8 cellular contexts compared by ENCODE assay signal in the genomic region with DNA sequence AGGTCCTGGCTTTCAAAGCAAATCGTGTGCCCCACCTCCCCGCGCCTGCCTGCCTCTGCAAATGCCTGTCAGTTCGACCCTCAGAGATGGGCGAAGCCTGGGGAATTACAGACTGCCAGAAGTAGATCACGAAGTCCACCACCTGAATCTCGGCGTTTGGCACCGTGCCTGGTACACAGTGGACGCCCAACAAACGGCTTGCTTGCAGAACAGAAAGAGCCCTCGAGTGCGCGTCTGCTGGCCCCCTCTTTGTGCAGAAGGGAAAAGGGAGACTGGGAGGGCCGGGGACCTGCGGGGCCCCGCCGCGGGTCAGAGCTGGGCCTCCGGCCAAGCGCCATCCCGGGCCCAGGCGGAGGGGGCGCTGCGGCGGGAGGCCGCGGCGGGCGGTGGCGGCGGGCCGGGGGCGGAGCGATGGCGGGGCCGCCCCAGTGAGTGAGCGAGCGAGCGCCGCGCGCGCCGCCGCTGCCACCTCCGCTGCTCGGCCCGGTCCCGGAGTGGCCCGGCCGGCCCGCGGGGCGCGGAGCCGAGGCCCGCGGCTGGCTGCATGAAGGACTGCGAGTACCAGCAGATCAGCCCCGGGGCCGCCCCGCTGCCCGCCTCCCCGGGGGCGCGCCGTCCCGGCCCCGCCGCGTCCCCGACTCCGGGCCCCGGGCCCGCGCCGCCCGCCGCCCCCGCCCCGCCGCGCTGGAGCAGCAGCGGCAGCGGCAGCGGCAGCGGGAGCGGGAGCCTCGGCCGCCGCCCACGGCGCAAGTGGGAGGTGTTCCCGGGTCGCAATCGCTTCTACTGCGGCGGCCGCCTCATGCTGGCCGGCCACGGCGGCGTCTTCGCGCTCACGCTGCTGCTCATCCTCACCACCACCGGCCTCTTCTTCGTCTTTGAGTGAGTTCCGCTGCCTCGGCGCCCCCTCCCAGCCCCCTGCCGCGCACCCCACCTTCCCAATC. TPM values are rescaled to one million over a fixed set of nuclear protein-coding genes. Genes with fewer than 3 reads are reported as not detected.
DNase-seq lines count a peak whose midpoint lies in the region; ATAC-seq and TF ChIP-seq lines count a peak whose summit lies in the region.

A gene with protein sequence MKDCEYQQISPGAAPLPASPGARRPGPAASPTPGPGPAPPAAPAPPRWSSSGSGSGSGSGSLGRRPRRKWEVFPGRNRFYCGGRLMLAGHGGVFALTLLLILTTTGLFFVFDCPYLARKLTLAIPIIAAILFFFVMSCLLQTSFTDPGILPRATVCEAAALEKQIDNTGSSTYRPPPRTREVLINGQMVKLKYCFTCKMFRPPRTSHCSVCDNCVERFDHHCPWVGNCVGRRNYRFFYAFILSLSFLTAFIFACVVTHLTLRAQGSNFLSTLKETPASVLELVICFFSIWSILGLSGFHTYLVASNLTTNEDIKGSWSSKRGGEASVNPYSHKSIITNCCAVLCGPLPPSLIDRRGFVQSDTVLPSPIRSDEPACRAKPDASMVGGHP (plus strand): TSS at position 428 of the 941 bp plus-strand sequence. CDS start 117 bp downstream, at position 545.

- peak within 1 kb of the TSS; percentile 94 for H3K4me3 Mint-ChIP-seq in activated CD4-positive, alpha-beta T cell treated with anti-CD3 and anti-CD28 coated beads, Interleukin-2, amount 10 ng/mL, durations not matched to agents 24 days and 14 days
- peak within 1 kb of the TSS; percentile 88 for H3K4me3 Mint-ChIP-seq in dendritic cell treated with granulocyte-macrophage colony-stimulating factor and Interleukin-4, amounts not matched to agents 40 ng/mL and 50 ng/mL, for 4 days

- ATAC-seq in HG02885 (IDR thresholded peaks at IDR 0.05; ENCODE audit: poor library complexity, unreplicated experiment) (peak; percentile 81), left lung (peak; percentile 91)

- peak within 1 kb of the TSS; percentile 51 to 65 for H3K4me3 ChIP-seq in left lung

- H3K4me1 ChIP-seq in left lung: peaks cover 14 to 53% of the 10 kb centered on the region in 2 donors

- TF ChIP-seq CTCF in left lung (IDR thresholded peaks at IDR 0.05): peak; percentile 30 to 36

- intact Hi-C loops in activated CD4-positive, alpha-beta T cell treated with anti-CD3 and anti-CD28 coated beads, Interleukin-2, amount 10 ng/mL, durations not matched to agents 24 days and 14 days (cut with micrococcal nuclease): loop anchor here (1.0 to 2.0 kb wide), 2 partner anchors 37 to 38 kb away; no protein-coding TSS in a partner anchor
- intact Hi-C loops in dendritic cell treated with granulocyte-macrophage colony-stimulating factor and Interleukin-4, amounts not matched to agents 40 ng/mL and 50 ng/mL, for 4 days (cut with micrococcal nuclease): no loop called here
- intact Hi-C loops in left lung (cut with DNase I): no loop called here

- peaks cover 46% of the 10 kb centered on the region for H3K4me1 Mint-ChIP-seq in activated CD4-positive, alpha-beta T cell treated with anti-CD3 and anti-CD28 coated beads, Interleukin-2, amount 10 ng/mL, durations not matched to agents 24 days and 14 days
- H3K4me1 Mint-ChIP-seq in dendritic cell treated with granulocyte-macrophage colony-stimulating factor and Interleukin-4, amounts not matched to agents 40 ng/mL and 50 ng/mL, for 4 days (ENCODE audit: low read depth): peaks cover 64% of the 10 kb centered on the region

- H3K27ac Mint-ChIP-seq in activated CD4-positive, alpha-beta T cell treated with anti-CD3 and anti-CD28 coated beads, Interleukin-2, amount 10 ng/mL, durations not matched to agents 24 days and 14 days: peak within 1 kb of the TSS; percentile 95
- peak within 1 kb of the TSS; percentile 89 for H3K27ac Mint-ChIP-seq in dendritic cell treated with granulocyte-macrophage colony-stimulating factor and Interleukin-4, amounts not matched to agents 40 ng/mL and 50 ng/mL, for 4 days

- H3K9me3 ChIP-seq in left lung: no peaks in the 10 kb centered on the region

- no peaks in the 10 kb centered on the region for H3K9me3 Mint-ChIP-seq in activated CD4-positive, alpha-beta T cell treated with anti-CD3 and anti-CD28 coated beads, Interleukin-2, amount 10 ng/mL, durations not matched to agents 24 days and 14 days
- H3K9me3 Mint-ChIP-seq in dendritic cell treated with granulocyte-macrophage colony-stimulating factor and Interleukin-4, amounts not matched to agents 40 ng/mL and 50 ng/mL, for 4 days: no peaks in the 10 kb centered on the region

- no peaks in the 10 kb centered on the region for H3K27me3 ChIP-seq in left lung

- H3K36me3 Mint-ChIP-seq in activated CD4-positive, alpha-beta T cell treated with anti-CD3 and anti-CD28 coated beads, Interleukin-2, amount 10 ng/mL, durations not matched to agents 24 days and 14 days (ENCODE audit: low read depth): peaks cover 33% of the 10 kb centered on the region
- H3K36me3 Mint-ChIP-seq in dendritic cell treated with granulocyte-macrophage colony-stimulating factor and Interleukin-4, amounts not matched to agents 40 ng/mL and 50 ng/mL, for 4 days (ENCODE audit: low read depth): peaks cover 37% of the 10 kb centered on the region

- peak within 1 kb of the TSS; percentile 73 to 75 for H3K27ac ChIP-seq in left lung

- DNase-seq in NCI-H510A treated with DMSO at 0.1 percent for 48 hours (lab: John Stamatoyannopoulos, UW) (peak; percentile 64), NCI-H510A (lab: John Stamatoyannopoulos, UW) (no peak), NCI-H2196 (lab: John Stamatoyannopoulos, UW; ENCODE audit: unreplicated experiment) (peak; percentile 81), left lung (peak; percentile 60 to 96)
- peak; percentile 95 for DNase-seq in activated CD4-positive, alpha-beta T cell treated with anti-CD3 and anti-CD28 coated beads, Interleukin-2, amount 10 ng/mL, durations not matched to agents 24 days and 14 days
- DNase-seq in stimulated activated CD4-positive, alpha-beta T cell treated with anti-CD3 and anti-CD28 coated beads, Interleukin-2, amount 100 ng/mL, for 48 hours: peak; percentile 62 to 80

- no peaks in the 10 kb centered on the region for H3K36me3 ChIP-seq in left lung

- H3K27me3 Mint-ChIP-seq in activated CD4-positive, alpha-beta T cell treated with anti-CD3 and anti-CD28 coated beads, Interleukin-2, amount 10 ng/mL, durations not matched to agents 24 days and 14 days: no peaks in the 10 kb centered on the region
- H3K27me3 Mint-ChIP-seq in dendritic cell treated with granulocyte-macrophage colony-stimulating factor and Interleukin-4, amounts not matched to agents 40 ng/mL and 50 ng/mL, for 4 days: no peaks in the 10 kb centered on the region

RNA-seq across cellular contexts. Expression of the gene that starts here (rescaled TPM):
- total RNA-seq in activated CD4-positive, alpha-beta T cell treated with anti-CD3 and anti-CD28 coated beads, Interleukin-2, amount 10 ng/mL, durations not matched to agents 24 days and 14 days: 75.9 and 77.3 TPM in 2 replicates
- total RNA-seq in left lung: 10 to 100 TPM; 22.8 to 33.4 TPM
